In genomic region chr6:84651583-84651982, GRCh38 we compare ENCODE assay signal across 3 cellular contexts.
TF ChIP-seq lines count a peak whose summit lies in the region.

No MANE protein-coding gene starts in this region.

TF ChIP-seq in SK-N-SH, 30 proteins besides CTCF, POLR2A, EP300 and RAD21 (continues in another document):
- TF ChIP-seq, protein P1, sequence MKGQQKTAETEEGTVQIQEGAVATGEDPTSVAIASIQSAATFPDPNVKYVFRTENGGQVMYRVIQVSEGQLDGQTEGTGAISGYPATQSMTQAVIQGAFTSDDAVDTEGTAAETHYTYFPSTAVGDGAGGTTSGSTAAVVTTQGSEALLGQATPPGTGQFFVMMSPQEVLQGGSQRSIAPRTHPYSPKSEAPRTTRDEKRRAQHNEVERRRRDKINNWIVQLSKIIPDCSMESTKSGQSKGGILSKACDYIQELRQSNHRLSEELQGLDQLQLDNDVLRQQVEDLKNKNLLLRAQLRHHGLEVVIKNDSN (IDR thresholded peaks at IDR 0.05; ENCODE audit: borderline replicate concordance, low read depth): no peak
- TF ChIP-seq, protein P2, sequence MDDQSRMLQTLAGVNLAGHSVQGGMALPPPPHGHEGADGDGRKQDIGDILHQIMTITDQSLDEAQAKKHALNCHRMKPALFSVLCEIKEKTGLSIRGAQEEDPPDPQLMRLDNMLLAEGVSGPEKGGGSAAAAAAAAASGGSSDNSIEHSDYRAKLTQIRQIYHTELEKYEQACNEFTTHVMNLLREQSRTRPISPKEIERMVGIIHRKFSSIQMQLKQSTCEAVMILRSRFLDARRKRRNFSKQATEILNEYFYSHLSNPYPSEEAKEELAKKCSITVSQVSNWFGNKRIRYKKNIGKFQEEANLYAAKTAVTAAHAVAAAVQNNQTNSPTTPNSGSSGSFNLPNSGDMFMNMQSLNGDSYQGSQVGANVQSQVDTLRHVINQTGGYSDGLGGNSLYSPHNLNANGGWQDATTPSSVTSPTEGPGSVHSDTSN (IDR thresholded peaks at IDR 0.05): no peak
- TF ChIP-seq FOXJ3 (CRISPR knock-in tag; IDR thresholded peaks at IDR 0.05) (no peak), IRF3 (IDR thresholded peaks at IDR 0.05; ENCODE audit: low read depth, low read length) (no peak), ELF1 (IDR thresholded peaks at IDR 0.05) (no peak), REST (IDR thresholded peaks at IDR 0.05; ENCODE audit: low read depth, low read length) (no peak), YY1 (IDR thresholded peaks at IDR 0.05; ENCODE audit: low read depth) (no peak), TAF1 (IDR thresholded peaks at IDR 0.05; ENCODE audit: borderline replicate concordance, low read depth, low read length) (no peak), RXRA (IDR thresholded peaks at IDR 0.05; ENCODE audit: borderline replicate concordance, low read depth) (no peak), CHD2 (IDR thresholded peaks at IDR 0.05; ENCODE audit: low read length, partially characterized antibody) (no peak), TCF12 (IDR thresholded peaks at IDR 0.05) (no peak), SIN3A (IDR thresholded peaks at IDR 0.05; ENCODE audit: borderline replicate concordance, low read depth, low read length) (no peak)
- TF ChIP-seq, protein P3, sequence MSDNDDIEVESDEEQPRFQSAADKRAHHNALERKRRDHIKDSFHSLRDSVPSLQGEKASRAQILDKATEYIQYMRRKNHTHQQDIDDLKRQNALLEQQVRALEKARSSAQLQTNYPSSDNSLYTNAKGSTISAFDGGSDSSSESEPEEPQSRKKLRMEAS (IDR thresholded peaks at IDR 0.05; ENCODE audit: low read depth): no peak

TF ChIP-seq in SK-N-SH treated with all-trans-retinoic acid at 6 μM for 48 hours, 23 proteins besides CTCF, POLR2A, EP300 and RAD21 (continued from another document):
- TF ChIP-seq ARNTL (CRISPR knock-in tag; IDR thresholded peaks at IDR 0.05; ENCODE audit: borderline replicate concordance, low read depth) (no peak), CSRNP3 (CRISPR knock-in tag; IDR thresholded peaks at IDR 0.05) (no peak), ZNF70 (CRISPR knock-in tag; IDR thresholded peaks at IDR 0.05) (no peak), ISL1 (CRISPR knock-in tag; IDR thresholded peaks at IDR 0.05) (no peak), ESRRG (CRISPR knock-in tag; IDR thresholded peaks at IDR 0.05) (no peak), BACH2 (CRISPR knock-in tag; IDR thresholded peaks at IDR 0.05; ENCODE audit: borderline replicate concordance) (no peak), ZFP30 (CRISPR knock-in tag; IDR thresholded peaks at IDR 0.05) (no peak), TOX (CRISPR knock-in tag; IDR thresholded peaks at IDR 0.05; ENCODE audit: borderline replicate concordance) (no peak), ZFP3 (CRISPR knock-in tag; IDR thresholded peaks at IDR 0.05) (no peak), RARB (CRISPR knock-in tag; IDR thresholded peaks at IDR 0.05) (no peak), TCF4 (CRISPR knock-in tag; IDR thresholded peaks at IDR 0.05; ENCODE audit: borderline replicate concordance) (no peak), TSHZ2 (CRISPR knock-in tag; IDR thresholded peaks at IDR 0.05) (no peak), POU6F1 (CRISPR knock-in tag; IDR thresholded peaks at IDR 0.05; ENCODE audit: borderline replicate concordance, low read depth) (no peak), ZC3H10 (CRISPR knock-in tag; IDR thresholded peaks at IDR 0.05) (no peak)

TF ChIP-seq in GM12878, 131 proteins besides CTCF, POLR2A, EP300 and RAD21:
- TF ChIP-seq, protein P4, sequence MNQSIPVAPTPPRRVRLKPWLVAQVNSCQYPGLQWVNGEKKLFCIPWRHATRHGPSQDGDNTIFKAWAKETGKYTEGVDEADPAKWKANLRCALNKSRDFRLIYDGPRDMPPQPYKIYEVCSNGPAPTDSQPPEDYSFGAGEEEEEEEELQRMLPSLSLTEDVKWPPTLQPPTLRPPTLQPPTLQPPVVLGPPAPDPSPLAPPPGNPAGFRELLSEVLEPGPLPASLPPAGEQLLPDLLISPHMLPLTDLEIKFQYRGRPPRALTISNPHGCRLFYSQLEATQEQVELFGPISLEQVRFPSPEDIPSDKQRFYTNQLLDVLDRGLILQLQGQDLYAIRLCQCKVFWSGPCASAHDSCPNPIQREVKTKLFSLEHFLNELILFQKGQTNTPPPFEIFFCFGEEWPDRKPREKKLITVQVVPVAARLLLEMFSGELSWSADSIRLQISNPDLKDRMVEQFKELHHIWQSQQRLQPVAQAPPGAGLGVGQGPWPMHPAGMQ (IDR thresholded peaks at IDR 0.05; ENCODE audit: borderline replicate concordance): no peak
- TF ChIP-seq LARP7 (IDR thresholded peaks at IDR 0.05) (no peak), ZBTB40 (IDR thresholded peaks at IDR 0.05; ENCODE audit: borderline replicate concordance) (no peak), EZH2 (IDR thresholded peaks at IDR 0.05; ENCODE audit: borderline replicate concordance, control insufficient read depth, low read depth, low read length) (no peak), NR2F1 (conservative IDR thresholded peaks at IDR 0.05) (no peak)
